In the genomic region with DNA sequence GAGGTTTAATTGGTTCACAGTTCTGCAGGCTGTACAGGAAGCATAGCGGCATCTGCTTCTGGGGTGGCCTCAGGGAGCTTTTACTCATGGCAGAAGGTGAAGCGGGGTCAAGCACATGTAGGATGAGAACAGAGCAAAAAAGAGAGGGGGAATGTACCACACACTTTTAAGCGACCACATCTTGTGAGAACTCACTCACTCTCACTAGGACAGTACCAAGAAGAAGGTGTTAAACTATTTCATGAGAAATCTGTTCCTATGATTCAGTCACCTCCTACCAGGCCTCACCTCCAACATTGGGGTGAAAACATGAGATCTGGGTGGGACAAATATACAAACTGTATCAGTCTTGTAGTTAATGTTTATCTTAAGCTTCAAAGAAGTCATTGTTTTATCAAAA, we compare ENCODE assay signal across 14 cellular contexts.
DNase-seq lines count a peak whose midpoint lies in the region; ATAC-seq, FAIRE-seq and TF ChIP-seq lines count a peak whose summit lies in the region.
"Had no signal": no experiment of that assay in that cellular context is flagged by ENCODE, and none has a peak within 500 bp of the region (broad histone marks: within the 10 kb centered on the region; RNA-seq: fewer than 3 reads in every experiment).

No MANE protein-coding gene starts in this region.

- no peaks in the 10 kb centered on the region for H3K79me1 ChIP-seq in mesenchymal stem cell (replicated peaks; ENCODE audit: low read length, poor library complexity, severe bottlenecking)

- WGBS in mesenchymal stem cell: 100% methylated on average over 2 of the region's 3 CpGs

- no peak overlapping the region for H4K8ac ChIP-seq in mesenchymal stem cell (ENCODE audit: low read length)

- CTCF ChIA-PET in activated CD8-positive, alpha-beta T cell treated with anti-CD3 and anti-CD28 coated beads for 36 hours (lab: Charles Lee): no interaction called here
- CTCF ChIA-PET in activated CD8-positive, alpha-beta T cell treated with anti-CD3 and anti-CD28 coated beads, Interleukin-2, amount 10 ng/mL, durations not matched to agents 7 days and 5 days (lab: Charles Lee): no interaction called here
- CTCF ChIA-PET in activated CD8-positive, alpha-beta memory T cell treated with anti-CD3 and anti-CD28 coated beads, Interleukin-2, amount 10 ng/mL, durations not matched to agents 7 days and 5 days (lab: Charles Lee): no interaction called here

- no peak overlapping the region for H3K4me2 ChIP-seq in mesenchymal stem cell (ENCODE audit: low read length, poor library complexity, severe bottlenecking)
- H3K4me2 ChIP-seq: BLaER1 treated with 17β-estradiol and CSF1 and Interleukin-3, amounts not matched to agents 10 nM and 100 nM had no signal

- H2BK5ac ChIP-seq in mesenchymal stem cell (ENCODE audit: low read depth, low read length, poor library complexity, severe bottlenecking): no peak overlapping the region

- intact Hi-C loops in activated CD8-positive, alpha-beta T cell treated with anti-CD3 and anti-CD28 coated beads for 36 hours (cut with micrococcal nuclease): no loop called here
- intact Hi-C loops in kidney (cut with DNase I): no loop called here

- H2AFZ ChIP-seq in mesenchymal stem cell (ENCODE audit: low read depth, low read length): no peak overlapping the region

- POLR2A ChIA-PET in activated CD8-positive, alpha-beta T cell treated with anti-CD3 and anti-CD28 coated beads for 36 hours (lab: Charles Lee): no interaction called here
- POLR2A ChIA-PET in activated CD8-positive, alpha-beta T cell treated with anti-CD3 and anti-CD28 coated beads, Interleukin-2, amount 10 ng/mL, durations not matched to agents 7 days and 5 days (lab: Charles Lee): no interaction called here

- no peak for TF ChIP-seq CTCF in activated CD8-positive, alpha-beta T cell treated with anti-CD3 and anti-CD28 coated beads for 36 hours (IDR thresholded peaks at IDR 0.05)
- TF ChIP-seq CTCF in kidney (IDR thresholded peaks at IDR 0.05; ENCODE audit: borderline replicate concordance, extremely low read depth, insufficient read depth): no peak

- H2BK15ac ChIP-seq in mesenchymal stem cell (ENCODE audit: low read depth, poor library complexity, severe bottlenecking): peak overlapping the region; percentile 80

- peak overlapping the region; percentile 92 to 95 for H2BK12ac ChIP-seq in mesenchymal stem cell (ENCODE audit: low read length in 2 of 2)

- H3K27ac ChIP-seq in mesenchymal stem cell (ENCODE audit: low read length, poor library complexity, severe bottlenecking) (no peak overlapping the region), kidney (ENCODE audit: low read depth in 2 of 2, low read length in 2 of 2) (no peak overlapping the region)
- H3K27ac ChIP-seq: BLaER1 treated with 17β-estradiol and CSF1 and Interleukin-3, amounts not matched to agents 10 nM and 100 nM had no signal

- peaks cover 11% of the 10 kb centered on the region for H3K4me1 Mint-ChIP-seq in activated CD8-positive, alpha-beta T cell treated with anti-CD3 and anti-CD28 coated beads for 36 hours (ENCODE audit: low read depth)
- peaks cover 6% of the 10 kb centered on the region for H3K4me1 Mint-ChIP-seq in activated CD8-positive, alpha-beta T cell treated with anti-CD3 and anti-CD28 coated beads, Interleukin-2, amount 10 ng/mL, durations not matched to agents 7 days and 5 days (ENCODE audit: low read depth)
- H3K4me1 Mint-ChIP-seq in activated CD8-positive, alpha-beta memory T cell treated with anti-CD3 and anti-CD28 coated beads, Interleukin-2, amount 10 ng/mL, durations not matched to agents 7 days and 5 days: no peaks in the 10 kb centered on the region
- H3K4me1 Mint-ChIP-seq: IgD-negative memory B cell had no signal

- no peaks in the 10 kb centered on the region for H3K27me3 ChIP-seq in mesenchymal stem cell (ENCODE audit: control insufficient read depth in 1 of 2, insufficient read depth in 1 of 2, low read length in 2 of 2)
- H3K27me3 ChIP-seq: BLaER1 treated with 17β-estradiol and CSF1 and Interleukin-3, amounts not matched to agents 10 nM and 100 nM had no signal

- DNase-seq in activated CD8-positive, alpha-beta T cell treated with anti-CD3 and anti-CD28 coated beads for 36 hours: peak; percentile 24
- DNase-seq in activated CD8-positive, alpha-beta T cell treated with anti-CD3 and anti-CD28 coated beads, Interleukin-2, amount 10 ng/mL, durations not matched to agents 7 days and 5 days: no peak
- no peak for DNase-seq in activated naive CD4-positive, alpha-beta T cell treated with anti-CD3 and anti-CD28 coated beads, Interleukin-2, amount 50 U/mL, for 72 hours (ENCODE audit: low spot score in 2 of 2)
- no peak for DNase-seq in activated naive CD4-positive, alpha-beta T cell treated with Interleukin-2 at 50 U/mL for 16 hours
- no peak for DNase-seq in mesenchymal stem cell
- DNase-seq in kidney: no peak
- DNase-seq in activated CD8-positive, alpha-beta memory T cell treated with anti-CD3 and anti-CD28 coated beads, Interleukin-2, amount 10 ng/mL, durations not matched to agents 7 days and 5 days: no peak
- DNase-seq: 8988T; CD4-positive, CD25-positive, alpha-beta regulatory T cell; DMS79 had no signal

- no peaks in the 10 kb centered on the region for H3K36me3 Mint-ChIP-seq in activated CD8-positive, alpha-beta T cell treated with anti-CD3 and anti-CD28 coated beads for 36 hours (ENCODE audit: low read depth)
- H3K36me3 Mint-ChIP-seq in activated CD8-positive, alpha-beta T cell treated with anti-CD3 and anti-CD28 coated beads, Interleukin-2, amount 10 ng/mL, durations not matched to agents 7 days and 5 days (ENCODE audit: low read depth): no peaks in the 10 kb centered on the region
- H3K36me3 Mint-ChIP-seq in activated naive CD4-positive, alpha-beta T cell treated with anti-CD3 and anti-CD28 coated beads, Interleukin-2, amount 50 U/mL, for 72 hours: peaks cover 0 to 11% of the 10 kb centered on the region in 2 donors
- no peaks in the 10 kb centered on the region for H3K36me3 Mint-ChIP-seq in activated CD8-positive, alpha-beta memory T cell treated with anti-CD3 and anti-CD28 coated beads, Interleukin-2, amount 10 ng/mL, durations not matched to agents 7 days and 5 days
- H3K36me3 Mint-ChIP-seq: CD4-positive, CD25-positive, alpha-beta regulatory T cell; IgD-negative memory B cell had no signal

- peak overlapping the region; percentile 36 for H3K27ac Mint-ChIP-seq in activated CD8-positive, alpha-beta T cell treated with anti-CD3 and anti-CD28 coated beads for 36 hours
- H3K27ac Mint-ChIP-seq in activated CD8-positive, alpha-beta T cell treated with anti-CD3 and anti-CD28 coated beads, Interleukin-2, amount 10 ng/mL, durations not matched to agents 7 days and 5 days: no peak overlapping the region
- H3K27ac Mint-ChIP-seq in activated naive CD4-positive, alpha-beta T cell treated with anti-CD3 and anti-CD28 coated beads, Interleukin-2, amount 50 U/mL, for 72 hours: no peak overlapping the region
- no peak overlapping the region for H3K27ac Mint-ChIP-seq in activated CD8-positive, alpha-beta memory T cell treated with anti-CD3 and anti-CD28 coated beads, Interleukin-2, amount 10 ng/mL, durations not matched to agents 7 days and 5 days
- H3K27ac Mint-ChIP-seq: CD4-positive, CD25-positive, alpha-beta regulatory T cell; IgD-negative memory B cell had no signal

- H2AK5ac ChIP-seq in mesenchymal stem cell (ENCODE audit: low read length, severe bottlenecking): no peak overlapping the region

- no peaks in the 10 kb centered on the region for H3K27me3 Mint-ChIP-seq in activated CD8-positive, alpha-beta T cell treated with anti-CD3 and anti-CD28 coated beads for 36 hours
- H3K27me3 Mint-ChIP-seq in activated CD8-positive, alpha-beta T cell treated with anti-CD3 and anti-CD28 coated beads, Interleukin-2, amount 10 ng/mL, durations not matched to agents 7 days and 5 days (ENCODE audit: low read depth): no peaks in the 10 kb centered on the region
- H3K27me3 Mint-ChIP-seq in activated CD8-positive, alpha-beta memory T cell treated with anti-CD3 and anti-CD28 coated beads, Interleukin-2, amount 10 ng/mL, durations not matched to agents 7 days and 5 days: no peaks in the 10 kb centered on the region
- H3K27me3 Mint-ChIP-seq: CD4-positive, CD25-positive, alpha-beta regulatory T cell; IgD-negative memory B cell had no signal

- ATAC-seq in activated CD8-positive, alpha-beta T cell treated with anti-CD3 and anti-CD28 coated beads for 36 hours: peak; percentile 75
- ATAC-seq in activated CD8-positive, alpha-beta T cell treated with anti-CD3 and anti-CD28 coated beads, Interleukin-2, amount 10 ng/mL, durations not matched to agents 7 days and 5 days: no peak
- ATAC-seq in activated naive CD4-positive, alpha-beta T cell treated with anti-CD3 and anti-CD28 coated beads, Interleukin-2, amount 50 U/mL, for 72 hours: peak; percentile 73 to 76
- no peak for ATAC-seq in activated CD8-positive, alpha-beta memory T cell treated with anti-CD3 and anti-CD28 coated beads, Interleukin-2, amount 10 ng/mL, durations not matched to agents 7 days and 5 days
- ATAC-seq: GM12878 had no signal

- H4K91ac ChIP-seq in mesenchymal stem cell (ENCODE audit: low read length): peak overlapping the region; percentile 27

- H3K4ac ChIP-seq in mesenchymal stem cell (ENCODE audit: low read depth in 1 of 2, low read length in 2 of 2): peak overlapping the region in 1 of 2 experiments; percentile 91

- H3K4me3 ChIP-seq in mesenchymal stem cell (ENCODE audit: insufficient read depth in 1 of 2, low read depth in 1 of 2, low read length in 2 of 2): no peak overlapping the region
- no peak overlapping the region for H3K4me3 ChIP-seq in kidney (ENCODE audit: low read length in 2 of 2)
- H3K4me3 ChIP-seq: BLaER1 treated with 17β-estradiol and CSF1 and Interleukin-3, amounts not matched to agents 10 nM and 100 nM; GM12878 had no signal

- H3K9ac ChIP-seq in mesenchymal stem cell (ENCODE audit: low read length) (no peak overlapping the region), kidney (ENCODE audit: low read length in 2 of 2) (no peak overlapping the region)
- H3K9ac ChIP-seq: BLaER1 treated with 17β-estradiol and CSF1 and Interleukin-3, amounts not matched to agents 10 nM and 100 nM had no signal

- H3K4me1 ChIP-seq in mesenchymal stem cell (ENCODE audit: control insufficient read depth, insufficient read depth, low read depth, low read length): peaks cover 2% of the 10 kb centered on the region
- H3K4me1 ChIP-seq in kidney (ENCODE audit: control insufficient read depth in 1 of 2, insufficient read depth in 1 of 2, low read depth in 1 of 2, low read length in 2 of 2): peaks cover 0 to 2% of the 10 kb centered on the region in 2 donors
- H3K4me1 ChIP-seq: BLaER1 treated with 17β-estradiol and CSF1 and Interleukin-3, amounts not matched to agents 10 nM and 100 nM had no signal

- H3K9me3 Mint-ChIP-seq in activated CD8-positive, alpha-beta T cell treated with anti-CD3 and anti-CD28 coated beads for 36 hours: peaks cover 5% of the 10 kb centered on the region
- peaks cover 8% of the 10 kb centered on the region for H3K9me3 Mint-ChIP-seq in activated CD8-positive, alpha-beta T cell treated with anti-CD3 and anti-CD28 coated beads, Interleukin-2, amount 10 ng/mL, durations not matched to agents 7 days and 5 days (ENCODE audit: insufficient read depth)
- H3K9me3 Mint-ChIP-seq in activated naive CD4-positive, alpha-beta T cell treated with anti-CD3 and anti-CD28 coated beads, Interleukin-2, amount 50 U/mL, for 72 hours: peaks cover 3 to 9% of the 10 kb centered on the region in 2 donors
- peaks cover 2% of the 10 kb centered on the region for H3K9me3 Mint-ChIP-seq in activated CD8-positive, alpha-beta memory T cell treated with anti-CD3 and anti-CD28 coated beads, Interleukin-2, amount 10 ng/mL, durations not matched to agents 7 days and 5 days (ENCODE audit: low read depth)

- no peaks in the 10 kb centered on the region for H3K36me3 ChIP-seq in mesenchymal stem cell (ENCODE audit: control insufficient read depth in 1 of 2, insufficient read depth in 2 of 2, low read depth in 1 of 2, low read length in 2 of 2)
- no peaks in the 10 kb centered on the region for H3K36me3 ChIP-seq in kidney (ENCODE audit: control insufficient read depth in 1 of 2, insufficient read depth in 2 of 2, low read length in 2 of 2)
- H3K36me3 ChIP-seq: BLaER1 treated with 17β-estradiol and CSF1 and Interleukin-3, amounts not matched to agents 10 nM and 100 nM had no signal

- H3K23ac ChIP-seq in mesenchymal stem cell (ENCODE audit: low read length in 2 of 2): no peak overlapping the region

- H3K9me3 ChIP-seq in mesenchymal stem cell (ENCODE audit: control insufficient read depth, low read length) (no peaks in the 10 kb centered on the region), kidney (ENCODE audit: control insufficient read depth in 1 of 2, low read length in 2 of 2) (no peaks in the 10 kb centered on the region)
- H3K9me3 ChIP-seq: BLaER1 treated with 17β-estradiol and CSF1 and Interleukin-3, amounts not matched to agents 10 nM and 100 nM had no signal

- no peak overlapping the region for H3K4me3 Mint-ChIP-seq in activated CD8-positive, alpha-beta T cell treated with anti-CD3 and anti-CD28 coated beads for 36 hours
- H3K4me3 Mint-ChIP-seq in activated CD8-positive, alpha-beta T cell treated with anti-CD3 and anti-CD28 coated beads, Interleukin-2, amount 10 ng/mL, durations not matched to agents 7 days and 5 days: no peak overlapping the region
- no peak overlapping the region for H3K4me3 Mint-ChIP-seq in activated CD8-positive, alpha-beta memory T cell treated with anti-CD3 and anti-CD28 coated beads, Interleukin-2, amount 10 ng/mL, durations not matched to agents 7 days and 5 days
- H3K4me3 Mint-ChIP-seq: CD4-positive, CD25-positive, alpha-beta regulatory T cell; IgD-negative memory B cell had no signal

- peak overlapping the region in 1 of 2 experiments; percentile 65 for H3K14ac ChIP-seq in mesenchymal stem cell (ENCODE audit: low read length in 2 of 2)

- peak overlapping the region; percentile 34 for H2BK120ac ChIP-seq in mesenchymal stem cell (ENCODE audit: low read depth, low read length)

- no peak for FAIRE-seq in kidney (lab: Jason Lieb, UNC)
- FAIRE-seq: GM12878, GM18507 had no signal

- peak overlapping the region; percentile 82 to 92 for H3K18ac ChIP-seq in mesenchymal stem cell (ENCODE audit: low read depth in 1 of 2, low read length in 2 of 2)

Comparison
In these comparisons a context has a peak if more than half of its experiments do, and no peak if none do; other contexts are left out.
1. ATAC-seq: peak in activated CD8-positive, alpha-beta T cell treated with anti-CD3 and anti-CD28 coated beads for 36 hours (single experiment) and activated naive CD4-positive, alpha-beta T cell treated with anti-CD3 and anti-CD28 coated beads, Interleukin-2, amount 50 U/mL, for 72 hours (2 of 2); none in activated CD8-positive, alpha-beta T cell treated with anti-CD3 and anti-CD28 coated beads, Interleukin-2, amount 10 ng/mL, durations not matched to agents 7 days and 5 days (single experiment) and activated CD8-positive, alpha-beta memory T cell treated with anti-CD3 and anti-CD28 coated beads, Interleukin-2, amount 10 ng/mL, durations not matched to agents 7 days and 5 days (single experiment).